In the genomic region with DNA sequence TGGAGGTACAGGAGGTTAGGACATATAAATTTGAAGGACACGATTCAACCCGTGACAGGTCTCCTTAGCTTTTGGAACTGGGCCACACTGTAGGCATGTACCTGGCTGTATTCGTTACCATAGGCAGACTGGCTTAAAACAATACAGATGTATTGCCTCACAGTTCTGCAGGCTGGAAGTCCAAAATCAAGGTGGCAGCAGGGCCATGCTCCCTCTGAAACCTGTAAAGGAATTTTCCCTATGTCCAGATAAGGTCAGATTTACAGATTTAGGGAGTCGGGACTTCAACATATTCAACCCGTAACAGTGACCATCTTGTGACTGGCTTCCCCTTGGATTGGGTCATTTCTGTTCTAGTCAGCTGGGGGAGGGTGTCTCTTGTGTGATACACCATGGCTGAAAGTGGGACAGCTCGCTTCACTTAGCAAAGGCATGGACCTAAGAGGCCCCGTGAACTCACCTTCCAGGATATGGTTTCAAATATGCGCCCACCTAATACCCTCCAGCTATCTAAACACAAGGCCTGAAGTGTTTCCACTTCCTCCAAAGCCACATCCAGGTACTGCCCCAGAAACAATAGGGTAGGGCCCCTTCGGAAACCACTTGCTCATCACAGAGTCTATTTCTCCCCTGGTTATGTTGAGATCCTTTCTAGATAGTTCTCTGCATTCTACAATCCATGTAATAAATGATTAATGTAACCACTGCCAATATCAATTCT, we compare ENCODE assay signal across 27 cellular contexts.
"Had no signal": no experiment of that assay in that cellular context is flagged by ENCODE, and none has a peak within 500 bp of the region (broad histone marks: within the 10 kb centered on the region; RNA-seq: fewer than 3 reads in every experiment).

No MANE protein-coding gene starts in this region.

- H3K4me1 Mint-ChIP-seq: immature natural killer cell had no signal

- H3K9me3 ChIP-seq: left lung, lower lobe of right lung, ovary, prostate gland, sigmoid colon, stomach, testis, thyroid gland, transverse colon, upper lobe of left lung, vagina had no signal

- H3K27ac Mint-ChIP-seq: immature natural killer cell; naive thymus-derived CD8-positive, alpha-beta T cell; nephron; stimulated activated effector memory CD8-positive, alpha-beta T cell treated with anti-CD3 and anti-CD28 coated beads, Interleukin-12 subunit alpha, Interleukin-12 subunit beta, amount 100 ng/mL, for 72 hours had no signal

- H3K27me3 ChIP-seq: ovary, testis, thyroid gland, transverse colon, upper lobe of left lung, vagina had no signal

- ATAC-seq: left colon; left lung; lower lobe of right lung; naive thymus-derived CD8-positive, alpha-beta T cell; right cardiac atrium; stimulated activated effector memory CD8-positive, alpha-beta T cell treated with anti-CD3 and anti-CD28 coated beads, Interleukin-12 subunit alpha, Interleukin-12 subunit beta, amount 100 ng/mL, for 72 hours had no signal

- H3K27ac ChIP-seq: left lung, lower lobe of right lung, ovary, prostate gland, sigmoid colon, spleen, stomach, testis, thyroid gland, transverse colon, upper lobe of left lung, vagina had no signal

- H3K4me3 ChIP-seq: left lung, lower lobe of right lung, ovary, prostate gland, sigmoid colon, spleen, stomach, testis, thyroid gland, transverse colon, upper lobe of left lung, vagina had no signal

- H3K4me3 Mint-ChIP-seq: immature natural killer cell; naive thymus-derived CD8-positive, alpha-beta T cell; nephron; stimulated activated effector memory CD8-positive, alpha-beta T cell treated with anti-CD3 and anti-CD28 coated beads, Interleukin-12 subunit alpha, Interleukin-12 subunit beta, amount 100 ng/mL, for 72 hours had no signal

- H3K4me1 ChIP-seq: left lung, prostate gland, thyroid gland, vagina had no signal

- DNase-seq: hypothalamus; immature natural killer cell; left colon; left lung; lower lobe of right lung; mammary epithelial cell; mesenchymal stem cell; naive thymus-derived CD8-positive, alpha-beta T cell; ovary; retina; right cardiac atrium; sigmoid colon; small intestine; spleen; stimulated activated CD4-positive, alpha-beta T cell treated with anti-CD3 and anti-CD28 coated beads, Interleukin-4, amount 100 ng/mL, for 24 hours; stimulated activated naive CD4-positive, alpha-beta T cell; stomach; testis; thyroid gland; transverse colon; upper lobe of left lung had no signal

- FAIRE-seq: islet of Langerhans, kidney, small intestine had no signal

- H3K36me3 ChIP-seq: left lung, lower lobe of right lung, ovary, prostate gland, sigmoid colon, spleen, stomach, thyroid gland, transverse colon, upper lobe of left lung, vagina had no signal

- H3K9me3 Mint-ChIP-seq: immature natural killer cell; naive thymus-derived CD8-positive, alpha-beta T cell; nephron; stimulated activated effector memory CD8-positive, alpha-beta T cell treated with anti-CD3 and anti-CD28 coated beads, Interleukin-12 subunit alpha, Interleukin-12 subunit beta, amount 100 ng/mL, for 72 hours had no signal

- H3K36me3 Mint-ChIP-seq: naive thymus-derived CD8-positive, alpha-beta T cell; stimulated activated effector memory CD8-positive, alpha-beta T cell treated with anti-CD3 and anti-CD28 coated beads, Interleukin-12 subunit alpha, Interleukin-12 subunit beta, amount 100 ng/mL, for 72 hours had no signal
